In the genomic region with DNA sequence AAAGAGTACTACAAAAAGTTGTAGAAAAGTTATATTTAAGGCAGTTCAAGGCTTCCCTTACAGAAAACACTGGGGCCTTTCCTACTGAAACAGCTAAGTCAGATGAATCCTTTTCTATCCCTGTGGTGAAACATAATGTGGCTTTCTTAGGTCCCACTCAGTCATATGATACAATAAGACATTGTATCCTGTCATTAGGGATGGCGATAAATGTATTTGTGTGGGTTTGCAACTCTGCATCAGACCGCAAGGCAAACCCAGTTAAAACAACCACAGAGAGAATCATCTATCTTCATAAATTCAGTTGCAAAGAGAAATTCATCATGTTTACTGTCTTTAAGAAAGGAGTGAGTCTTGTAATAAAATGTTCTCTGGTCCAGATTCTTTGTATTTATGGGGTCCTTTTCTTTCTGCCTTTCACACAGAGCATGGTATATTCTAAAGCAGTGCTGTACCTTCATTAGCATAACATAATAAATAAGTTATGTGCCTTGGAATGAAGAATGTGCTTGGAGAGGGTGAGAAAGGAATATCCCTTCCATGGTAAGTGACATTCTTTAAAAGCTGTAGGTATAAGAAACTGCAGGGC, we compare ENCODE assay signal across 27 cellular contexts.
A peak's percentile ranks its signal among the peaks of the same experiment; 100 is the strongest.
DNase-seq lines count a peak whose midpoint lies in the region; ATAC-seq and TF ChIP-seq lines count a peak whose summit lies in the region.
"Had no signal": no experiment of that assay in that cellular context is flagged by ENCODE, and none has a peak within 500 bp of the region (broad histone marks: within the 10 kb centered on the region; RNA-seq: fewer than 3 reads in every experiment).

No MANE protein-coding gene starts in this region.

- H3K9me3 Mint-ChIP-seq in brain (no peaks in the 10 kb centered on the region), neural progenitor cell (no peaks in the 10 kb centered on the region)
- H3K9me3 Mint-ChIP-seq: stimulated activated memory B cell treated with anti-CD40 and anti-IgM and Interleukin-4, amounts not matched to agents 10 μg/mL and 1 μg/mL and 100 μg/mL, for 72 hours had no signal

- intact Hi-C loops in dorsolateral prefrontal cortex (cut with DNase I): no loop called here

- peak; percentile 5 for ATAC-seq in GM18867 (IDR thresholded peaks at IDR 0.05; ENCODE audit: unreplicated experiment)
- ATAC-seq: left ventricle myocardium superior; stimulated activated memory B cell treated with anti-CD40 and anti-IgM and Interleukin-4, amounts not matched to agents 10 μg/mL and 1 μg/mL and 100 μg/mL, for 72 hours had no signal

- H3K9me3 ChIP-seq in neural progenitor cell (ENCODE audit: low read depth): no peaks in the 10 kb centered on the region
- H3K9me3 ChIP-seq: Caco-2, SJCRH30, upper lobe of left lung had no signal

- peak overlapping the region; percentile 51 for H3K4me2 ChIP-seq in neural progenitor cell

- H3K27me3 ChIP-seq in neural progenitor cell: no peaks in the 10 kb centered on the region
- no peaks in the 10 kb centered on the region for H3K27me3 ChIP-seq in H7 (ENCODE audit: control insufficient read depth, insufficient read depth, low read length)
- H3K27me3 ChIP-seq in dorsolateral prefrontal cortex: peaks cover 0 to 4% (median 0%) of the 10 kb centered on the region in 45 donors
- H3K27me3 ChIP-seq: SJCRH30, upper lobe of left lung had no signal

- in situ Hi-C loops in ACHN (cut with HindIII; ENCODE audit: low pct_ligation_motif_present, low pct_unique_long_range_greater_than_20kb, low sequenced_read_pairs): no loop called here

- no peaks in the 10 kb centered on the region for H3K79me2 ChIP-seq in neural progenitor cell (ENCODE audit: low read depth)

- H3K4me3 Mint-ChIP-seq in brain (peak overlapping the region in 3 of 5 experiments; percentile 20 to 49 (median 43)), neural progenitor cell (no peak overlapping the region)
- H3K4me3 Mint-ChIP-seq: activated naive CD8-positive, alpha-beta T cell; stimulated activated memory B cell treated with anti-CD40 and anti-IgM and Interleukin-4, amounts not matched to agents 10 μg/mL and 1 μg/mL and 100 μg/mL, for 72 hours had no signal

- H3K27ac Mint-ChIP-seq in brain (peak overlapping the region; percentile 15 to 88 (median 77)), neural progenitor cell (peak overlapping the region; percentile 90)
- H3K27ac Mint-ChIP-seq: activated naive CD8-positive, alpha-beta T cell; stimulated activated memory B cell treated with anti-CD40 and anti-IgM and Interleukin-4, amounts not matched to agents 10 μg/mL and 1 μg/mL and 100 μg/mL, for 72 hours had no signal

- H3K36me3 Mint-ChIP-seq in brain: no peaks in the 10 kb centered on the region
- H3K36me3 Mint-ChIP-seq in neural progenitor cell: no peaks in the 10 kb centered on the region
- H3K36me3 Mint-ChIP-seq: activated naive CD8-positive, alpha-beta T cell; stimulated activated memory B cell treated with anti-CD40 and anti-IgM and Interleukin-4, amounts not matched to agents 10 μg/mL and 1 μg/mL and 100 μg/mL, for 72 hours had no signal

- H3K36me3 ChIP-seq in neural progenitor cell (no peaks in the 10 kb centered on the region), H7 (replicated peaks; ENCODE audit: control insufficient read depth, insufficient read depth, low read length) (no peaks in the 10 kb centered on the region)
- H3K36me3 ChIP-seq: SJCRH30, upper lobe of left lung, WERI-Rb-1 had no signal

- no peak overlapping the region for H3K4me3 ChIP-seq in Jurkat, Clone E6-1 (ENCODE audit: low read length)
- H3K4me3 ChIP-seq in neural progenitor cell (no peak overlapping the region), H7 (ENCODE audit: insufficient read depth, low read depth, low read length) (no peak overlapping the region), dorsolateral prefrontal cortex (no peak overlapping the region)
- H3K4me3 ChIP-seq: coronary artery, SJCRH30, upper lobe of left lung had no signal

- H4K20me1 ChIP-seq in neural progenitor cell (ENCODE audit: low read depth): no peaks in the 10 kb centered on the region

- H3K4me1 ChIP-seq in neural progenitor cell: peaks cover 33% of the 10 kb centered on the region
- H3K4me1 ChIP-seq: Caco-2, SJCRH30, upper lobe of left lung had no signal

- TF ChIP-seq CTCF in brain (conservative IDR thresholded peaks at IDR 0.05) (no peak), neural progenitor cell (IDR thresholded peaks at IDR 0.05) (no peak), dorsolateral prefrontal cortex (IDR thresholded peaks at IDR 0.05 in 54 of 56, conservative IDR thresholded peaks at IDR 0.05 in 2 of 56; ENCODE audit: low read depth in 1 of 56, partially characterized antibody in 56 of 56) (no peak)

- H3K27ac ChIP-seq in neural progenitor cell (peak overlapping the region; percentile 48), dorsolateral prefrontal cortex (peak overlapping the region in 2 of 59 donors; percentile 4 to 53)
- H3K27ac ChIP-seq: coronary artery, SJCRH30, upper lobe of left lung, WERI-Rb-1 had no signal

- H3K4me1 Mint-ChIP-seq in brain (peaks cover 54% of the 10 kb centered on the region), neural progenitor cell (peaks cover 33% of the 10 kb centered on the region)
- H3K4me1 Mint-ChIP-seq: stimulated activated memory B cell treated with anti-CD40 and anti-IgM and Interleukin-4, amounts not matched to agents 10 μg/mL and 1 μg/mL and 100 μg/mL, for 72 hours had no signal

- H3K9ac ChIP-seq in neural progenitor cell: no peak overlapping the region

- peak overlapping the region; percentile 11 for H2AFZ ChIP-seq in neural progenitor cell (replicated peaks)

- H3K27me3 Mint-ChIP-seq in brain (no peaks in the 10 kb centered on the region), neural progenitor cell (ENCODE audit: insufficient read depth, low read depth) (no peaks in the 10 kb centered on the region)
- H3K27me3 Mint-ChIP-seq: stimulated activated memory B cell treated with anti-CD40 and anti-IgM and Interleukin-4, amounts not matched to agents 10 μg/mL and 1 μg/mL and 100 μg/mL, for 72 hours had no signal

- no peaks in the 10 kb centered on the region for H3F3A ChIP-seq in neural progenitor cell (ENCODE audit: low read depth)

- peak; percentile 16 for DNase-seq in Jurkat, Clone E6-1 (ENCODE audit: low read depth, low spot score)
- no peak for DNase-seq in neural progenitor cell (ENCODE audit: low spot score)
- no peak for DNase-seq in H7
- DNase-seq in ACHN: no peak
- DNase-seq in dorsolateral prefrontal cortex: no peak
- no peak for DNase-seq in NK-92 treated with Interleukin-12 subunit alpha and Interleukin-12 subunit beta, amount 100 ng/mL, for 24 hours (lab: John Stamatoyannopoulos, UW)
- DNase-seq: activated CD4-positive, alpha-beta T cell treated with anti-CD3 and anti-CD28 coated beads for 4 hours; activated effector memory CD4-positive, alpha-beta T cell treated with Interleukin-2 at 50 U/mL for 16 hours; activated T-cell treated with anti-CD3 and anti-CD28 coated beads, Interleukin-2, amount 50 U/mL, for 1 hour; Caco-2; effector memory CD4-positive, alpha-beta T cell; erythroblast; islet precursor cell; left ventricle myocardium superior; MV-4-11; NCI-H1436 treated with DMSO at 0.1 percent for 48 hours; NCI-H2081 treated with DMSO at 0.1 percent for 48 hours; NCI-H345; RPMI8226; upper lobe of left lung had no signal
